Comparison of ENCODE assay signal across 9 cellular contexts in genomic region chr3:122392868-122393844, GRCh38. TPM values are rescaled to one million over a fixed set of nuclear protein-coding genes. Genes with fewer than 3 reads are reported as not detected.
DNase-seq lines count a peak whose midpoint lies in the region; ATAC-seq and TF ChIP-seq lines count a peak whose summit lies in the region.
"Had no signal": no experiment of that assay in that cellular context is flagged by ENCODE, and none has a peak within 500 bp of the region (broad histone marks: within the 10 kb centered on the region; RNA-seq: fewer than 3 reads in every experiment).

No MANE protein-coding gene starts in this region.

- H3K27me3 Mint-ChIP-seq in nephron progenitor cell (ENCODE audit: low read depth, poor library complexity), result peaks cover 8% of the 10 kb centered on the region

- peaks cover 17% of the 10 kb centered on the region for H3K4me1 Mint-ChIP-seq in nephron progenitor cell

- no peaks in the 10 kb centered on the region for H3K9me3 ChIP-seq in SJCRH30 (replicated peaks)
- H3K9me3 ChIP-seq: BLaER1 treated with 17β-estradiol and CSF1 and Interleukin-3, amounts not matched to agents 10 nM and 100 nM had no signal

- no peak overlapping the region for H3K4me3 ChIP-seq in SJCRH30
- H3K4me3 ChIP-seq: BLaER1 treated with 17β-estradiol and CSF1 and Interleukin-3, amounts not matched to agents 10 nM and 100 nM had no signal

- H3K9me3 Mint-ChIP-seq in nephron progenitor cell, result no peaks in the 10 kb centered on the region

- no peaks in the 10 kb centered on the region; the same call in 1 of the 2 replicates for H3K36me3 ChIP-seq in SJCRH30

- no peak overlapping the region for H3K27ac ChIP-seq in SJCRH30
- H3K27ac ChIP-seq: BLaER1 treated with 17β-estradiol and CSF1 and Interleukin-3, amounts not matched to agents 10 nM and 100 nM had no signal

- H3K4me3 Mint-ChIP-seq in nephron progenitor cell, result no peak overlapping the region

- ATAC-seq in GM19035 (IDR thresholded peaks at IDR 0.05; ENCODE audit: unreplicated experiment) (no peak), GM18520 (IDR thresholded peaks at IDR 0.05; ENCODE audit: unreplicated experiment) (no peak)

- H3K27me3 ChIP-seq in SJCRH30, result no peaks in the 10 kb centered on the region
- H3K27me3 ChIP-seq: BLaER1 treated with 17β-estradiol and CSF1 and Interleukin-3, amounts not matched to agents 10 nM and 100 nM had no signal

- peak; percentile 77 for TF ChIP-seq CTCF in LNCAP (IDR thresholded peaks at IDR 0.05)
- TF ChIP-seq CTCF in nephron progenitor cell (IDR thresholded peaks at IDR 0.05), result peak; percentile 79

- peak; percentile 49 for DNase-seq in NCI-H2107 treated with DMSO at 0.1 percent for 48 hours (lab: John Stamatoyannopoulos, UW; ENCODE audit: unreplicated experiment)
- no peak for DNase-seq in NCI-H2107 (lab: John Stamatoyannopoulos, UW)
- peak; percentile 12 to 61 for DNase-seq in SJCRH30
- peak; percentile 38 for DNase-seq in epidermal melanocyte (ENCODE audit: insufficient read length, low spot score)
- no peak for DNase-seq in nephron progenitor cell

- H3K4me1 ChIP-seq in SJCRH30, result no peaks in the 10 kb centered on the region; the same call in 1 of the 2 replicates

- H3K36me3 Mint-ChIP-seq in nephron progenitor cell (ENCODE audit: low read depth), result peaks cover 10% of the 10 kb centered on the region

- no peak overlapping the region for H3K27ac Mint-ChIP-seq in nephron progenitor cell

RNA-seq across cellular contexts. Expression of gene FAM162A, which starts 9.2 kb away (rescaled TPM):
- 73.0 and 80.6 TPM in 2 replicates for total RNA-seq in SJCRH30 (2014; rRNA removed; shearing (Covaris generic))

RNA-seq across cellular contexts. Expression of gene MIX23, which starts 10.1 kb away (rescaled TPM):
- total RNA-seq in SJCRH30 (2014; rRNA removed; shearing (Covaris generic)), result 111 and 112 TPM in 2 replicates

RNA-seq across cellular contexts. Expression of gene WDR5B, which starts 22.7 kb away (rescaled TPM):
- 4.6 and 5.6 TPM in 2 replicates for total RNA-seq in SJCRH30 (2014; rRNA removed; shearing (Covaris generic))

Comparison
In these comparisons a context has a peak if more than half of its experiments do, and no peak if none do; other contexts are left out.
1. DNase-seq: peak in NCI-H2107 treated with DMSO at 0.1 percent for 48 hours (single experiment), SJCRH30 (2 of 2) and epidermal melanocyte (single experiment); none in NCI-H2107 (single experiment) and nephron progenitor cell (single experiment).